In genomic region chr2:178478442-178479274, GRCh38 we compare ENCODE assay signal across 8 cellular contexts.
DNase-seq lines count a peak whose midpoint lies in the region; ATAC-seq lines count a peak whose summit lies in the region.

FKBP7 (minus strand) TSS chr2:178478600; CDS start chr2:178478499, 101 bp downstream.

- DNase-seq in AG08395 (ENCODE audit: low spot score) (peak; percentile 89), NCI-H345 (lab: John Stamatoyannopoulos, UW) (peak; percentile 88), islet precursor cell (peak; percentile 94)
- DNase-seq in activated CD4-positive, CD25-positive, alpha-beta regulatory T cell (lab: John Stamatoyannopoulos, UW), result peak; percentile 65 to 78 (median 70)
- peak; percentile 80 for DNase-seq in central memory CD4-positive, alpha-beta T cell
- peak; percentile 59 to 71 (median 67) for DNase-seq in stimulated activated CD4-positive, alpha-beta T cell treated with anti-CD3 and anti-CD28 coated beads, Interleukin-12 subunit alpha, Interleukin-12 subunit beta, amount 100 ng/mL, for 48 hours (ENCODE audit: low read depth in 2 of 3, low spot score in 1 of 3)

- ATAC-seq in GM18873 (IDR thresholded peaks at IDR 0.05; ENCODE audit: low FRiP score, unreplicated experiment) (peak; percentile 38), HG03139 (IDR thresholded peaks at IDR 0.05; ENCODE audit: unreplicated experiment) (peak; percentile 46)

Comparison
In these comparisons a context has a peak if more than half of its experiments do, and no peak if none do; other contexts are left out.
1. Peak in every context shown above with its lines: DNase-seq and ATAC-seq.